ENCODE assay signal across 1 cellular context in the genomic region with DNA sequence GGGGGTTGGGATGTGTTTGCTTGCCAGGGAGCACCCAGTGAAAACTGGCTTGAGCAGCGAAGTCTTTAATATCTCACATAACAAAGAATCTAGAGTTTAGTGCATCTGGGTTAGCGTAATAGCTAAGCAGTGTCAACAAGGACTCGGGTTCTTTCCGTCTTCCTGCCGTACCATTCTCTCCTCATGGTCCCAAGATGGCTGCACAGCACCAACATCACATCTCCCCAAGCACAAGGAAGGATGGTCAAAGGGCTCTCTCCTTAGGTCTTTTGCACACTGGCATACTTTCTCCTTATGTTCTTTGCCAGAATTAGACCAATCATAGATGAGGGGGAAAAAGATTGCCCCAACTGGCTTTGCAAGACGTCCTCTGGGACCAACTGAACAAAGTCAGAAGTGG.
TF ChIP-seq lines count a peak whose summit lies in the region.

No MANE protein-coding gene starts in this region.

TF ChIP-seq in H1, 55 proteins besides CTCF, POLR2A, EP300 and RAD21:
- TF ChIP-seq RBBP5 (IDR thresholded peaks at IDR 0.05; ENCODE audit: borderline replicate concordance, low read depth, low read length) (no peak), KDM1A (IDR thresholded peaks at IDR 0.05; ENCODE audit: borderline replicate concordance, low read length) (0 out of 2 replicates have a peak, but pooled peaks have one; percentile 31), CHD2 (IDR thresholded peaks at IDR 0.05; ENCODE audit: low read length) (no peak)
